Comparison of ENCODE assay signal across 19 cellular contexts in the genomic region with DNA sequence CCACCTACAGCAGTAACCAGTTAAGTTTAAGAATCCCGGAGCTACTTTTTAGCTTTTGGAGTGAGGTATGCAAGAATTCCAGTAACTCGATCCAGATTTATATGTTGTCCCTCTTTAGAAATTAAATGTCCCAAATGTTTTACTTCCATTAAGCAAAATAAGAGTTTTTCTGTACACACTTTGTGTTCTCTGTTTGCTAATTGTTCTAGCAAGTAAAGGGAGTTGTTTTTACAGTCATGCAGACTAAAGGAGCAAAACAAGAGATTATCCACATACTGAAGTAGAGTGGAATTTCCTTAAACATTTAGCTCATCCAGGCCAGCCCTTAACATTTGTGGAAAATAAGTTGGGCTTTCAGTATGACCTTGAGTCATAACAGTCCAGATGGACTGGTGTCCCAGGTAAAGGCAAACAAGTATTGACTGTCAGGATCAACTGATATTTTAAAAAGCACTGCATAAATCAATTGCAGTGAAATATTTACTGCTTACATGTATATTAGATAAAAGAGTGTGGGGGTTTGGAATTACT. TPM values are rescaled to one million over a fixed set of nuclear protein-coding genes. Genes with fewer than 3 reads are reported as not detected.
DNase-seq lines count a peak whose midpoint lies in the region; ATAC-seq and TF ChIP-seq lines count a peak whose summit lies in the region.
"Had no signal": no experiment of that assay in that cellular context is flagged by ENCODE, and none has a peak within 500 bp of the region (broad histone marks: within the 10 kb centered on the region; RNA-seq: fewer than 3 reads in every experiment).

No MANE protein-coding gene starts in this region.

- H3K36me3 ChIP-seq in HEK293 (ENCODE audit: control insufficient read depth in 2 of 2, insufficient read depth in 1 of 2, low read length in 2 of 2): no peaks in the 10 kb centered on the region
- H3K36me3 ChIP-seq: Peyer's patch, SJCRH30 had no signal

- POLR2A ChIA-PET in HEK293 (lab: Yijun Ruan, JAX): interaction anchor here (0.6 to 1.2 kb wide), 3 partner anchors 17 to 551 kb away, joined by 3 to 7 read pairs (median 4); partner anchors contain the start of gene PEF1

- no peak overlapping the region for H3K27ac ChIP-seq in HEK293 (ENCODE audit: extremely low read depth, low read depth, low read length)
- H3K27ac ChIP-seq: Peyer's patch, SJCRH30 had no signal

- CTCF ChIA-PET in HEK293 (lab: Yijun Ruan, JAX): interaction anchor here (0.6 to 3.4 kb wide), 6 partner anchors 11 to 138 kb away, joined by 3 to 20 read pairs (median 4); no protein-coding TSS in a partner anchor

- no peaks in the 10 kb centered on the region for H3K9me3 ChIP-seq in HEK293 (ENCODE audit: control insufficient read depth, insufficient read depth, low read depth, low read length)
- H3K9me3 ChIP-seq: Peyer's patch, SJCRH30 had no signal

- no peak overlapping the region for H3K4me3 ChIP-seq in HEK293 (ENCODE audit: low read depth, low read length)
- H3K4me3 ChIP-seq in fibroblast of villous mesenchyme (ENCODE audit: low read depth, low read length): no peak overlapping the region
- H3K4me3 ChIP-seq in retinal pigment epithelial cell (ENCODE audit: low read length): no peak overlapping the region
- H3K4me3 ChIP-seq: GM23338, Peyer's patch, SJCRH30 had no signal

- DNase-seq in EH (ENCODE audit: low read depth) (peak; percentile 36), fibroblast of villous mesenchyme (ENCODE audit: low read depth) (peak; percentile 36), retinal pigment epithelial cell (ENCODE audit: low read depth) (peak; percentile 49), NCI-H1092 (lab: John Stamatoyannopoulos, UW) (no peak), NOMO-1 treated with dmso at 0.1 percent for 144 hours (lab: John Stamatoyannopoulos, UW; ENCODE audit: unreplicated experiment) (no peak)
- DNase-seq: HCEC 1CT, KBM-7, NCI-H1105, NCI-H146, NCI-H2029, NCI-H345, NCI-H524, NCI-H82, Peyer's patch, SJCRH30 had no signal

- no peak for ATAC-seq in GM19324 (IDR thresholded peaks at IDR 0.05; ENCODE audit: low FRiP score, unreplicated experiment)
- ATAC-seq: GM23338 had no signal

- peaks cover 10% of the 10 kb centered on the region for H3K4me1 ChIP-seq in HEK293 (ENCODE audit: control insufficient read depth, insufficient read depth, low read length)

- TF ChIP-seq CTCF in HEK293 (tag by site-specific recombination; IDR thresholded peaks at IDR 0.05) (no peak), fibroblast of villous mesenchyme (IDR thresholded peaks at IDR 0.05; ENCODE audit: insufficient read depth, low read depth, low read length) (no peak), retinal pigment epithelial cell (conservative IDR thresholded peaks at IDR 0.05; ENCODE audit: low read depth, low read length) (no peak)

TF ChIP-seq in HEK293, 187 proteins besides CTCF, POLR2A, EP300 and RAD21 (continues in another document):
- TF ChIP-seq ZNF138 (tag by site-specific recombination; IDR thresholded peaks at IDR 0.05; ENCODE audit: borderline replicate concordance): no peak
- TF ChIP-seq, protein P1, sequence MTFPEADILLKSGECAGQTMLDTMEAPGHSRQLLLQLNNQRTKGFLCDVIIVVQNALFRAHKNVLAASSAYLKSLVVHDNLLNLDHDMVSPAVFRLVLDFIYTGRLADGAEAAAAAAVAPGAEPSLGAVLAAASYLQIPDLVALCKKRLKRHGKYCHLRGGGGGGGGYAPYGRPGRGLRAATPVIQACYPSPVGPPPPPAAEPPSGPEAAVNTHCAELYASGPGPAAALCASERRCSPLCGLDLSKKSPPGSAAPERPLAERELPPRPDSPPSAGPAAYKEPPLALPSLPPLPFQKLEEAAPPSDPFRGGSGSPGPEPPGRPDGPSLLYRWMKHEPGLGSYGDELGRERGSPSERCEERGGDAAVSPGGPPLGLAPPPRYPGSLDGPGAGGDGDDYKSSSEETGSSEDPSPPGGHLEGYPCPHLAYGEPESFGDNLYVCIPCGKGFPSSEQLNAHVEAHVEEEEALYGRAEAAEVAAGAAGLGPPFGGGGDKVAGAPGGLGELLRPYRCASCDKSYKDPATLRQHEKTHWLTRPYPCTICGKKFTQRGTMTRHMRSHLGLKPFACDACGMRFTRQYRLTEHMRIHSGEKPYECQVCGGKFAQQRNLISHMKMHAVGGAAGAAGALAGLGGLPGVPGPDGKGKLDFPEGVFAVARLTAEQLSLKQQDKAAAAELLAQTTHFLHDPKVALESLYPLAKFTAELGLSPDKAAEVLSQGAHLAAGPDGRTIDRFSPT (tag by site-specific recombination; IDR thresholded peaks at IDR 0.05): no peak
- TF ChIP-seq ZNF624 (tag by site-specific recombination; IDR thresholded peaks at IDR 0.05): no peak
- TF ChIP-seq ZEB2 (tag by site-specific recombination; IDR thresholded peaks at IDR 0.05): no peak
- TF ChIP-seq ZNF175 (tag by site-specific recombination; IDR thresholded peaks at IDR 0.05): no peak
- TF ChIP-seq ZSCAN18 (tag by site-specific recombination; IDR thresholded peaks at IDR 0.05): no peak
- TF ChIP-seq PRDM6 (tag by site-specific recombination; IDR thresholded peaks at IDR 0.05): peak; percentile 59
- TF ChIP-seq IKZF3 (tag by site-specific recombination; IDR thresholded peaks at IDR 0.05): no peak
- TF ChIP-seq WT1 (tag by site-specific recombination; IDR thresholded peaks at IDR 0.05): peak; percentile 79
- TF ChIP-seq HOXC10 (CRISPR knock-in tag; IDR thresholded peaks at IDR 0.05): no peak
- peak; percentile 84 for TF ChIP-seq ZNF449 (tag by site-specific recombination; IDR thresholded peaks at IDR 0.05)
- TF ChIP-seq ZNF223 (tag by site-specific recombination; IDR thresholded peaks at IDR 0.05): no peak
- TF ChIP-seq, protein P2, sequence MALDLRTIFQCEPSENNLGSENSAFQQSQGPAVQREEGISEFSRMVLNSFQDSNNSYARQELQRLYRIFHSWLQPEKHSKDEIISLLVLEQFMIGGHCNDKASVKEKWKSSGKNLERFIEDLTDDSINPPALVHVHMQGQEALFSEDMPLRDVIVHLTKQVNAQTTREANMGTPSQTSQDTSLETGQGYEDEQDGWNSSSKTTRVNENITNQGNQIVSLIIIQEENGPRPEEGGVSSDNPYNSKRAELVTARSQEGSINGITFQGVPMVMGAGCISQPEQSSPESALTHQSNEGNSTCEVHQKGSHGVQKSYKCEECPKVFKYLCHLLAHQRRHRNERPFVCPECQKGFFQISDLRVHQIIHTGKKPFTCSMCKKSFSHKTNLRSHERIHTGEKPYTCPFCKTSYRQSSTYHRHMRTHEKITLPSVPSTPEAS (tag by site-specific recombination; IDR thresholded peaks at IDR 0.05): no peak
- TF ChIP-seq ZNF214 (tag by site-specific recombination; IDR thresholded peaks at IDR 0.05; ENCODE audit: borderline replicate concordance): no peak
- no peak for TF ChIP-seq ZNF768 (tag by site-specific recombination; IDR thresholded peaks at IDR 0.05)
- no peak for TF ChIP-seq ZNF837 (tag by site-specific recombination; IDR thresholded peaks at IDR 0.05)
- no peak for TF ChIP-seq ZFP37 (tag by site-specific recombination; IDR thresholded peaks at IDR 0.05)
- no peak for TF ChIP-seq ZSCAN30 (tag by site-specific recombination; IDR thresholded peaks at IDR 0.05)
- TF ChIP-seq HOXD13 (CRISPR knock-in tag; IDR thresholded peaks at IDR 0.05; ENCODE audit: borderline replicate concordance): no peak

RNA-seq across cellular contexts. Expression of gene TINAGL1, which starts 44.1 kb away (rescaled TPM):
- total RNA-seq in fibroblast of villous mesenchyme: 60.5 and 87.6 TPM in 2 replicates
- total RNA-seq: B cell had no signal

Comparison
In these comparisons a context has a peak if more than half of its experiments do, and no peak if none do; other contexts are left out.
1. DNase-seq: peak in EH (single experiment), fibroblast of villous mesenchyme (single experiment) and retinal pigment epithelial cell (single experiment); none in NCI-H1092 (single experiment) and NOMO-1 treated with dmso at 0.1 percent for 144 hours (single experiment).